Comparison of ENCODE assay signal across 16 cellular contexts in genomic region chr13:36363464-36363863, GRCh38.
"Had no signal": no experiment of that assay in that cellular context is flagged by ENCODE, and none has a peak within 500 bp of the region (broad histone marks: within the 10 kb centered on the region; RNA-seq: fewer than 3 reads in every experiment).

No MANE protein-coding gene starts in this region.

- ATAC-seq: effector memory CD8-positive, alpha-beta T cell; gastrocnemius medialis; naive thymus-derived CD4-positive, alpha-beta T cell; pancreas; right lobe of liver; stimulated activated effector memory CD8-positive, alpha-beta T cell treated with anti-CD3 and anti-CD28 coated beads, Interleukin-12 subunit alpha, Interleukin-12 subunit beta, amount 100 ng/mL, for 72 hours; T-helper 17 cell had no signal

- H3K27me3 ChIP-seq: adrenal gland, gastrocnemius medialis, pancreas, right lobe of liver, thyroid gland had no signal

- H3K36me3 ChIP-seq: adrenal gland, gastrocnemius medialis, pancreas, right lobe of liver, thyroid gland had no signal

- DNase-seq: activated CD4-positive, alpha-beta T cell treated with anti-CD3 and anti-CD28 coated beads, Interleukin-2, amount 50 U/mL, for 4 hours; activated gamma-delta T cell; adrenal gland; dermis blood vessel endothelial cell; effector memory CD8-positive, alpha-beta T cell; gastrocnemius medialis; immature natural killer cell; kidney glomerular epithelial cell; mesendoderm; naive thymus-derived CD4-positive, alpha-beta T cell; pancreas; right lobe of liver; stimulated activated CD4-positive, alpha-beta T cell treated with anti-CD3 and anti-CD28 coated beads, Interleukin-4, amount 100 ng/mL, for 24 hours; T-helper 17 cell; thyroid gland had no signal

- H3K4me3 ChIP-seq: adrenal gland, gastrocnemius medialis, pancreas, right lobe of liver, thyroid gland had no signal

- H3K4me1 ChIP-seq: adrenal gland, gastrocnemius medialis, pancreas, right lobe of liver, thyroid gland had no signal

- H3K9me3 ChIP-seq: adrenal gland, gastrocnemius medialis, pancreas, right lobe of liver, thyroid gland had no signal

- H3K27ac ChIP-seq: pancreas, right lobe of liver, thyroid gland had no signal
